In genomic region chr3:102614580-102614979, GRCh38 we compare ENCODE assay signal across 27 cellular contexts.
"Had no signal": no experiment of that assay in that cellular context is flagged by ENCODE, and none has a peak within 500 bp of the region (broad histone marks: within the 10 kb centered on the region; RNA-seq: fewer than 3 reads in every experiment).

No MANE protein-coding gene starts in this region.

- H3K9me3 ChIP-seq: esophagus muscularis mucosa, lower lobe of right lung, prostate gland, right atrium auricular region, suprapubic skin, transverse colon, upper lobe of right lung, uterus had no signal

- H3K4me3 ChIP-seq: esophagus muscularis mucosa, lower lobe of right lung, prostate gland, right atrium auricular region, smooth muscle cell, suprapubic skin, transverse colon, upper lobe of right lung, uterus had no signal

- H3K27ac ChIP-seq: esophagus muscularis mucosa, foreskin keratinocyte, lower lobe of right lung, prostate gland, right atrium auricular region, suprapubic skin, transverse colon, upper lobe of right lung, uterus had no signal

- H3K4me1 ChIP-seq: esophagus muscularis mucosa, foreskin keratinocyte, lower lobe of right lung, prostate gland, right atrium auricular region, suprapubic skin, transverse colon, upper lobe of right lung, uterus had no signal

- H3K36me3 ChIP-seq: esophagus muscularis mucosa, lower lobe of right lung, prostate gland, right atrium auricular region, suprapubic skin, transverse colon, upper lobe of right lung, uterus had no signal

- DNase-seq: dermis blood vessel endothelial cell; effector memory CD4-positive, alpha-beta T cell; foreskin keratinocyte; hypothalamus; immature natural killer cell; islet precursor cell; kidney glomerular epithelial cell; left colon; left ventricle myocardium superior; lower lobe of right lung; naive thymus-derived CD8-positive, alpha-beta T cell; nephron progenitor cell; nucleus accumbens; stimulated activated CD4-positive, alpha-beta T cell treated with anti-CD3 and anti-CD28 coated beads, Interleukin-12 subunit alpha, Interleukin-12 subunit beta, amount 100 ng/mL, for 4 hours; stimulated activated CD4-positive, alpha-beta T cell treated with anti-CD3 and anti-CD28 coated beads, Interleukin-1b, Interleukin-23, amount 100 ng/mL, for 48 hours; stimulated activated CD4-positive, alpha-beta T cell treated with anti-CD3 and anti-CD28 coated beads, Interleukin-4, amount 100 ng/mL, for 1 hour; stimulated activated CD8-positive, alpha-beta memory T cell treated with anti-CD3 and anti-CD28 coated beads, Interleukin-4, amount 100 ng/mL, for 48 hours; stimulated activated naive CD4-positive, alpha-beta T cell; stimulated activated naive CD8-positive, alpha-beta T cell treated with anti-CD3 and anti-CD28 coated beads, Interleukin-15, amount 100 ng/mL, for 72 hours; transverse colon; upper lobe of right lung; uterus had no signal

- H3K27me3 ChIP-seq: esophagus muscularis mucosa, right atrium auricular region, suprapubic skin, transverse colon, upper lobe of right lung, uterus had no signal
